8 cellular contexts compared by ENCODE assay signal in the genomic region with DNA sequence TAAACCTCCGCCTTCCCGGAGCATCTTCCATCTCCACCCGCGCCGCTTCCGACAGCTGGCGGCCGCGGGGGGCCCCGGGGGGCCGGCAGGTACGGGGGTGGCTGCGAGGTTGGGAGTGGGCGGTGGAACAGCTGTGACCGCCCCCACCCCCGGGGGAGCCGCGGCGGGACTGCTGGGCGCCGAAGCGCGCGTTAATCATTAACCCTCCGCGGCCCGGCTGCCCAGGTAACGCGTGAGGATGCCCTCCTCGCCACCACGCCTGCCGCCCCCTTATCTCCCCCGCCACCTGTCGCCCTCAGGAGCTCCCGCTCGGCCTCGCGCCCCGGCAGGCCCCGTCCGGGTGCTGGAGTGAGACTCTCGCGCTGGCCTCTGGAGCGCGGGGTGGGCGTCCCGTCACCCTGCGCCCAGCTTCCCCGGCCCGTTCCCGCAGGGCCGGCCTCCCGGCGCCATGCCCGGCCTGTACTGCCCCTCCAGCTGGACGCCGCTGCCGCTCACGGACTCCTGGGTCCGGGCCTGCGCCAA. TPM values are rescaled to one million over a fixed set of nuclear protein-coding genes. Genes with fewer than 3 reads are reported as not detected.
A peak's percentile ranks its signal among the peaks of the same experiment; 100 is the strongest.
DNase-seq lines count a peak whose midpoint lies in the region; ATAC-seq and TF ChIP-seq lines count a peak whose summit lies in the region.

No MANE protein-coding gene starts in this region.

- H3K9me3 ChIP-seq in DND-41 (ENCODE audit: insufficient read depth, low read length, severe bottlenecking) (no peaks in the 10 kb centered on the region), MG63 (no peaks in the 10 kb centered on the region), ovary (no peaks in the 10 kb centered on the region)

- H3K4me1 Mint-ChIP-seq in natural killer cell, result peaks cover 10 to 13% of the 10 kb centered on the region in 2 donors

- no peak for TF ChIP-seq EP300 in ovary (IDR thresholded peaks at IDR 0.05)

- peaks cover 7% of the 10 kb centered on the region for H3K36me3 Mint-ChIP-seq in natural killer cell

- no peak for TF ChIP-seq CTCF in DND-41 (IDR thresholded peaks at IDR 0.05; ENCODE audit: borderline replicate concordance, extremely low read depth, low read length, poor library complexity, severe bottlenecking)
- TF ChIP-seq CTCF in dorsolateral prefrontal cortex (IDR thresholded peaks at IDR 0.05 in 54 of 56, conservative IDR thresholded peaks at IDR 0.05 in 2 of 56; ENCODE audit: low read depth in 1 of 56, partially characterized antibody in 56 of 56), result no peak
- no peak for TF ChIP-seq CTCF in ovary (IDR thresholded peaks at IDR 0.05)
- no peak for TF ChIP-seq CTCF in natural killer cell (IDR thresholded peaks at IDR 0.05)

- H3K27me3 Mint-ChIP-seq in natural killer cell (ENCODE audit: low read depth in 2 of 2), result peaks cover 38 to 48% of the 10 kb centered on the region in 2 donors

- H3K27ac ChIP-seq in DND-41 (ENCODE audit: low read length) (no peak overlapping the region), dorsolateral prefrontal cortex (peak overlapping the region in 43 of 59 donors; percentile 3 to 89 (median 65)), ovary (no peak overlapping the region)

- H3K9me3 Mint-ChIP-seq in natural killer cell, result no peaks in the 10 kb centered on the region

- H2AFZ ChIP-seq in DND-41 (ENCODE audit: low read depth, low read length), result no peak overlapping the region

- no peaks in the 10 kb centered on the region for H3K36me3 ChIP-seq in DND-41 (ENCODE audit: insufficient read depth, low read length)
- no peaks in the 10 kb centered on the region for H3K36me3 ChIP-seq in MG63
- no peaks in the 10 kb centered on the region for H3K36me3 ChIP-seq in ovary

- 0 to 1% (median 1%) methylated on average over 42 to 61 of the region's 61 CpGs for WGBS in ovary, 3 donors

- peaks cover 8% of the 10 kb centered on the region; the same call in 1 of the 2 replicates for H4K20me1 ChIP-seq in DND-41 (ENCODE audit: insufficient read depth, low read length)

- peaks cover 44% of the 10 kb centered on the region for H3K27me3 ChIP-seq in DND-41 (ENCODE audit: insufficient read depth, low read length, poor library complexity)
- peaks cover 55% of the 10 kb centered on the region for H3K27me3 ChIP-seq in MG63
- H3K27me3 ChIP-seq in dorsolateral prefrontal cortex, result peaks cover 0 to 25% (median 3%) of the 10 kb centered on the region in 45 donors
- no peaks in the 10 kb centered on the region for H3K27me3 ChIP-seq in ovary

- H3K4me3 ChIP-seq in DND-41 (ENCODE audit: low read depth in 1 of 2, low read length in 2 of 2) (peak overlapping the region in 1 of 2 experiments; percentile 57; a peak in 3 of 4 replicates), MG63 (peak overlapping the region; percentile 25; the same call in 1 of the 2 replicates), dorsolateral prefrontal cortex (peak overlapping the region; percentile 48 to 80 (median 68)), ovary (peak overlapping the region; percentile 27)

- H3K27ac Mint-ChIP-seq in natural killer cell, result no peak overlapping the region

- no peaks in the 10 kb centered on the region for H3K79me2 ChIP-seq in DND-41 (ENCODE audit: insufficient read depth, low read length)

- peak overlapping the region; percentile 41; the same call in 1 of the 2 replicates for H3K9ac ChIP-seq in DND-41 (ENCODE audit: low read depth, low read length)

- peak overlapping the region; percentile 84 for H3K4me2 ChIP-seq in DND-41 (ENCODE audit: insufficient read depth, low read length)

- ATAC-seq in DND-41 (ENCODE audit: insufficient read depth, low read depth) (no peak), natural killer cell (no peak), GM21447 (IDR thresholded peaks at IDR 0.05; ENCODE audit: unreplicated experiment) (no peak)

- H3K4me1 ChIP-seq in DND-41 (ENCODE audit: insufficient read depth, low read length) (peaks cover 18% of the 10 kb centered on the region), ovary (ENCODE audit: insufficient read depth) (peaks cover 6% of the 10 kb centered on the region)

- no peak for TF ChIP-seq POLR2A in ovary (IDR thresholded peaks at IDR 0.05)

- no peak overlapping the region for H3K4me3 Mint-ChIP-seq in natural killer cell

- intact Hi-C loops in dorsolateral prefrontal cortex (cut with DNase I) (loop anchor here in 1 of 2 donors (5.0 kb wide), 1 partner anchor 43 kb away; the partner anchor contains the start of gene ABCF3), ovary (cut with DNase I) (no loop called here), natural killer cell (cut with micrococcal nuclease) (no loop called here)

- no peak for DNase-seq in DND-41
- DNase-seq in MG63, result no peak
- peak in 1 of 10 donors; percentile 41 for DNase-seq in dorsolateral prefrontal cortex
- DNase-seq in ovary, result peak in 1 of 5 donors; percentile 37
- DNase-seq in natural killer cell, result no peak
- no peak for DNase-seq in NCI-H2196 treated with DMSO at 0.1 percent for 48 hours (lab: John Stamatoyannopoulos, UW; ENCODE audit: unreplicated experiment)
- no peak for DNase-seq in NCI-H2107 treated with DMSO at 0.1 percent for 48 hours (lab: John Stamatoyannopoulos, UW; ENCODE audit: unreplicated experiment)

RNA-seq across cellular contexts. Expression of gene VWA5B2, which starts 0.8 kb away (rescaled TPM):
- total RNA-seq in MG63 (2014; rRNA removed; shearing (Covaris generic); ENCODE audit: low replicate concordance), result not detected in 2 replicates
- total RNA-seq in dorsolateral prefrontal cortex, result 100 to 1,000 TPM in 1 of 120 experiments, 10 to 100 TPM in 119; 22.0 to 127 (median 48.6) TPM
- 1 to 10 TPM in 1 of 7 donors, under 1 TPM in 5, not detected in 1; 0.24 to 5.9 (median 0.64) TPM for total RNA-seq in ovary
- under 1 TPM; 0.15 to 0.36 TPM for polyA plus RNA-seq in ovary
- under 1 TPM in 2 of 3 donors, not detected in 1; 0.14 to 0.23 TPM for total RNA-seq in natural killer cell

RNA-seq across cellular contexts. Expression of gene ALG3, which starts 18.6 kb away (rescaled TPM):
- total RNA-seq in MG63 (2014; rRNA removed; shearing (Covaris generic); ENCODE audit: low replicate concordance), result 57.2 and 59.0 TPM in 2 replicates
- 10 to 100 TPM; 10.2 to 27.1 (median 17.8) TPM for total RNA-seq in dorsolateral prefrontal cortex
- total RNA-seq in ovary, result 10 to 100 TPM; 20.0 to 42.0 (median 23.0) TPM
- 10 to 100 TPM; 17.8 to 25.4 TPM for polyA plus RNA-seq in ovary
- total RNA-seq in natural killer cell, result 10 to 100 TPM; 18.4 to 21.8 (median 20.4) TPM

RNA-seq across cellular contexts. Expression of gene EEF1AKMT4, which starts 19.3 kb away (rescaled TPM):
- total RNA-seq in MG63 (2014; rRNA removed; shearing (Covaris generic); ENCODE audit: low replicate concordance), result 5.2 and 16.0 TPM in 2 replicates
- total RNA-seq in dorsolateral prefrontal cortex, result 1 to 10 TPM in 9 of 120 experiments, under 1 TPM in 71, not detected in 40; 0.25 to 1.6 (median 0.52) TPM
- total RNA-seq in ovary, result 1 to 10 TPM; 1.6 to 3.3 (median 2.1) TPM
- polyA plus RNA-seq in ovary, result 1 to 10 TPM in 1 of 2 donors, under 1 TPM in 1; 0.87 to 1.2 TPM
- under 1 TPM; 0.73 to 0.80 (median 0.79) TPM for total RNA-seq in natural killer cell

RNA-seq across cellular contexts. Expression of gene CAMK2N2, which starts 31.2 kb away (rescaled TPM):
- not detected in 2 replicates for total RNA-seq in MG63 (2014; rRNA removed; shearing (Covaris generic); ENCODE audit: low replicate concordance)
- total RNA-seq in dorsolateral prefrontal cortex (10 to 100 TPM; 12.9 to 76.7 (median 45.6) TPM), ovary (under 1 TPM in 2 of 7 donors, not detected in 5; 0.23 to 0.26 TPM), natural killer cell (under 1 TPM in 2 of 3 donors, not detected in 1; 0.71 to 0.82 TPM)
- polyA plus RNA-seq in ovary, result under 1 TPM; 0.08 to 0.13 TPM

RNA-seq across cellular contexts. Expression of gene ABCF3, which starts 44.1 kb away (rescaled TPM):
- 65.3 and 79.4 TPM in 2 replicates for total RNA-seq in MG63 (2014; rRNA removed; shearing (Covaris generic); ENCODE audit: low replicate concordance)
- 100 to 1,000 TPM in 54 of 120 experiments, 10 to 100 TPM in 66; 72.1 to 140 (median 98.1) TPM for total RNA-seq in dorsolateral prefrontal cortex
- total RNA-seq in ovary, result 10 to 100 TPM; 56.6 to 82.0 (median 61.7) TPM
- 10 to 100 TPM; 30.2 to 42.8 TPM for polyA plus RNA-seq in ovary
- 100 to 1,000 TPM; 128 to 168 (median 157) TPM for total RNA-seq in natural killer cell

Comparison
In these comparisons a context has a peak if more than half of its experiments do, and no peak if none do; other contexts are left out.
1. H3K27ac ChIP-seq: peak in dorsolateral prefrontal cortex (43 of 59); none in DND-41 (single experiment) and ovary (0 of 2).